In the genomic region with DNA sequence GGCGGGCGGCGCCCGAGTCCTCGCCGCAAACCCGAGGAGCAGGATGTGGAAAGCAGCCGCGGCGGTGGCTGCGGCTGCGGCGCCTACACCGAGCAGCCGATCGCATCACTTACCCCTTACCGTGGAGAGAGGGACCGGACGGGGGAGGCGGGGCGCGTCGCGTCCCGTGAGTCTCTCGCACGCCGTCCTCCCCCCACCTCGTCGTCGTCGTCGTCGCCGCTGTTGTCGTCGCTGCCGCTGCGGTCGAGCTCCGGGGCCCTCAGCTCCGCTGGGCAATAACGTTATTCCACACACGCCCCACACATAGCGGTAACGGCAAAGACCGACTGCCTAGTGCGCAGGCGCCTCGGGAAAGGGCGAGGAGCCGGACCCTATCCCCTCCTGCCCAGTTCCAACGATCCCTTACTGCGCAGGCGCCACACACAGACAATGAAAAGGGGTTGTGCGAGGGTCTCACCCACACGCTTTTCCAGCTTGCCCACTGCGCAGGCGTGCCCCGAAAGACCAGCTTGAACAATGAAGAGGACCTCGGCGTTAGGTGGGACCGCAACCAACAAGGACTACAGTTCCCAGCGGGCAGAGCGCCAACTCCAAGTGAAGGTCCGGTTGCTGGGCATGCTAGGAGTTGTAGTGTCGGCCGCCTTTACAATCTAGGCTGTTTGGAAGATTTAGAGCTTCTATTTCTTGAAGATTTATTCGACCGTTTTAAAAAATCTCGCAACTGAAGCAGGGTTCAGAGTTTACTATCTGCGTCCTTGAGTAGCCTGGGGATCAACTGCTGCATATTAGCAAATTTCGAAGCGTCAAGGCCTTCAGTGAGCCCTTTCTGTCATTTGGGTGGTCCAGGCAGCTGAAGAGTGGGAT, we compare ENCODE assay signal across 8 cellular contexts. TPM values are rescaled to one million over a fixed set of nuclear protein-coding genes. Genes with fewer than 3 reads are reported as not detected.
DNase-seq lines count a peak whose midpoint lies in the region; ATAC-seq and TF ChIP-seq lines count a peak whose summit lies in the region.

A gene (minus strand): TSS at position 355 of the 864 bp plus-strand sequence. CDS start 30,001 bp downstream, outside the sequence.

- DNase-seq in D341Med (ENCODE audit: low spot score), result peak; percentile 98
- peak; percentile 96 for DNase-seq in OCI-LY7 (ENCODE audit: low spot score)
- peak; percentile 74 for DNase-seq in activated T-cell treated with anti-CD3 and anti-CD28 coated beads for 4 hours
- peak; percentile 71 for DNase-seq in epithelial cell of proximal tubule (ENCODE audit: low read depth)
- peak; percentile 91 for DNase-seq in stimulated activated CD8-positive, alpha-beta memory T cell treated with anti-CD3 and anti-CD28 coated beads, Interleukin-4, amount 100 ng/mL, for 48 hours

- H2AFZ ChIP-seq in OCI-LY7 (ENCODE audit: low read length), result peak within 1 kb of the TSS; percentile 76; the same call in 1 of the 2 replicates

- H3K9me3 ChIP-seq in HUES64 (ENCODE audit: insufficient read depth, low read depth, low read length) (no peaks in the 10 kb centered on the region), OCI-LY7 (ENCODE audit: low read length) (no peaks in the 10 kb centered on the region), mucosa of rectum (ENCODE audit: control insufficient read depth in 2 of 2, low read length in 2 of 2) (no peaks in the 10 kb centered on the region)

- H3K9me2 ChIP-seq in OCI-LY7 (ENCODE audit: insufficient read depth, low read length), result no peaks in the 10 kb centered on the region

- H3K9ac ChIP-seq in HUES64 (ENCODE audit: low read depth, low read length) (peak within 1 kb of the TSS; percentile 90), mucosa of rectum (ENCODE audit: low read depth in 1 of 2, low read length in 2 of 2) (peak within 1 kb of the TSS; percentile 93 to 97)

- no peak for TF ChIP-seq CTCF in OCI-LY7 (conservative IDR thresholded peaks at IDR 0.05; ENCODE audit: low read length)
- TF ChIP-seq CTCF in epithelial cell of proximal tubule (conservative IDR thresholded peaks at IDR 0.05; ENCODE audit: low read depth, low read length), result no peak

- ATAC-seq in GM21447 (IDR thresholded peaks at IDR 0.05; ENCODE audit: unreplicated experiment), result peak; percentile 52

- H3K27me3 ChIP-seq in HUES64 (ENCODE audit: insufficient read depth, low read length), result no peaks in the 10 kb centered on the region
- H3K27me3 ChIP-seq in mucosa of rectum (ENCODE audit: control insufficient read depth in 2 of 2, insufficient read depth in 2 of 2, low read length in 2 of 2), result no peaks in the 10 kb centered on the region

- peaks cover 25% of the 10 kb centered on the region for H4K20me1 ChIP-seq in OCI-LY7 (ENCODE audit: insufficient read depth, low read length)

- H3K4me3 ChIP-seq in HUES64 (ENCODE audit: low read length) (peak within 1 kb of the TSS; percentile 88), OCI-LY7 (ENCODE audit: low read depth, low read length, poor library complexity, severe bottlenecking) (peak within 1 kb of the TSS; percentile 93), epithelial cell of proximal tubule (ENCODE audit: low read depth, low read length) (peak within 1 kb of the TSS; percentile 86), mucosa of rectum (ENCODE audit: low read length in 2 of 2) (peak within 1 kb of the TSS; percentile 91 to 96)

- CTCF ChIA-PET in OCI-LY7 (lab: Charles Lee; ENCODE audit: unreplicated experiment), result interaction anchor here (1.2 kb wide), 1 partner anchor 23 kb away, joined by 6 read pairs; no protein-coding TSS in a partner anchor

- POLR2A ChIA-PET in OCI-LY7 (lab: Charles Lee), result interaction anchor here (0.6 to 5.3 kb wide), 16 partner anchors 8 to 438 kb away, joined by 3 to 37 read pairs (median 4); no protein-coding TSS in a partner anchor

- WGBS in HUES64, result under 1% methylated on average over 74 of the region's 74 CpGs

- peak within 1 kb of the TSS; percentile 93 for H3K4me2 ChIP-seq in OCI-LY7 (ENCODE audit: low read length)

- no TSS peak for BruUV-seq in OCI-LY7 (replicated peaks; lab: Mats Ljungman, UMichigan)

- H3K4me1 ChIP-seq in HUES64 (ENCODE audit: insufficient read depth, low read length) (peaks cover 40% of the 10 kb centered on the region), OCI-LY7 (ENCODE audit: insufficient read depth, low read length, poor library complexity, severe bottlenecking) (peaks cover 37% of the 10 kb centered on the region), mucosa of rectum (ENCODE audit: control insufficient read depth in 2 of 2, insufficient read depth in 2 of 2, low read length in 2 of 2) (peaks cover 7 to 10% of the 10 kb centered on the region in 2 donors)

- H3K27ac ChIP-seq in HUES64 (ENCODE audit: low read depth, low read length) (peak within 1 kb of the TSS; percentile 88), OCI-LY7 (ENCODE audit: low read depth, low read length, poor library complexity, severe bottlenecking) (peak within 1 kb of the TSS; percentile 85), mucosa of rectum (ENCODE audit: low read depth in 2 of 2, low read length in 2 of 2) (peak within 1 kb of the TSS; percentile 93 to 97)

- peaks cover 68% of the 10 kb centered on the region for H3K79me2 ChIP-seq in OCI-LY7 (ENCODE audit: insufficient read depth, low read depth, low read length)

- H3K36me3 ChIP-seq in HUES64 (ENCODE audit: insufficient read depth, low read length) (no peaks in the 10 kb centered on the region), OCI-LY7 (ENCODE audit: insufficient read depth, low read length) (no peaks in the 10 kb centered on the region), mucosa of rectum (ENCODE audit: control insufficient read depth in 2 of 2, insufficient read depth in 2 of 2, low read length in 2 of 2) (no peaks in the 10 kb centered on the region)

- intact Hi-C loops in OCI-LY7 (cut with micrococcal nuclease; ENCODE audit: unreplicated experiment), result no loop called here

RNA-seq across cellular contexts. Expression of the gene that starts here (rescaled TPM):
- 48.2 TPM for polyA plus RNA-seq in HUES64 (2013, experiment 1 of 2)
- polyA plus RNA-seq in HUES64 (2013, experiment 2 of 2), result 49.6 TPM
- total RNA-seq in OCI-LY7 (2014; rRNA removed; shearing (Covaris generic)), result 57.6 and 64.7 TPM in 2 replicates
- total RNA-seq in OCI-LY7 (2022) (69.7 and 85.4 TPM in 2 replicates), epithelial cell of proximal tubule (49.9 and 58.5 TPM in 2 replicates)

Comparison
In these comparisons a context has a peak if more than half of its experiments do, and no peak if none do; other contexts are left out.
1. Peak in every context shown above with its lines: DNase-seq, ATAC-seq, H3K4me3 ChIP-seq and H3K27ac ChIP-seq.